ENCODE assay signal across 14 cellular contexts in the genomic region with DNA sequence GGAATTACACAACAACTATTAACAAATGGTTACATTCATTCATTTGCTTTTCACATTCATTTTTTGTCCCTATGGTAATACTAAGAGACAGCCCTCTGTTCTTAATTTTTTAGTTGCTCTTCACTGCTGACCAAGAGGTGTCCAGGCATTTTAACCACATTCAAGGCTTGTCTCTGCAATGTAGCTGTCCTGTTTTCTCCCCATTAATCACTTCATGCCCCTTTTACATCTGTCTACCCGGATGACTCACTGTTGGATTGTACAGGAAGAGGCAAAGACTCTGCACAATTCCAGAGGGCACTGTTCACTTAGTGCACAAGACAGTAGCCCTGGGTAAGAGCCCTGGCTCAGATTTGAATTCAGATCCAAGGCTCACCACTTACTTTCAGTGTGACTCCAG.
DNase-seq lines count a peak whose midpoint lies in the region; ATAC-seq and TF ChIP-seq lines count a peak whose summit lies in the region.
"Had no signal": no experiment of that assay in that cellular context is flagged by ENCODE, and none has a peak within 500 bp of the region (broad histone marks: within the 10 kb centered on the region; RNA-seq: fewer than 3 reads in every experiment).

No MANE protein-coding gene starts in this region.

- ATAC-seq in Right ventricle myocardium superior (ENCODE audit: poor library complexity), result peak; percentile 34
- ATAC-seq in heart right ventricle, result no peak
- ATAC-seq in SK-N-SH treated with all-trans-retinoic acid at 6 μM for 48 hours, result peak; percentile 89
- no peak for ATAC-seq in mucosa of descending colon

- intact Hi-C loops in Right ventricle myocardium superior (cut with DNase I), result no loop called here
- intact Hi-C loops in heart right ventricle (cut with DNase I), result no loop called here
- intact Hi-C loops in mucosa of descending colon (cut with DNase I, micrococcal nuclease), result no loop called here

- no peaks in the 10 kb centered on the region for H3K27me3 ChIP-seq in heart right ventricle

- H3K4me1 ChIP-seq in heart right ventricle (peaks cover 0 to 19% (median 8%) of the 10 kb centered on the region in 9 donors), mucosa of descending colon (ENCODE audit: low read depth) (no peaks in the 10 kb centered on the region)

- DNase-seq in Right ventricle myocardium superior, result no peak
- DNase-seq in heart right ventricle, result no peak
- DNase-seq in foreskin fibroblast, result peak; percentile 71 to 80
- peak; percentile 21 for DNase-seq in stromal cell of bone marrow (ENCODE audit: low read depth)
- DNase-seq in globus pallidus (ENCODE audit: low spot score), result no peak
- DNase-seq in Ammon's horn (ENCODE audit: low spot score), result no peak
- DNase-seq in mucosa of descending colon, result no peak
- DNase-seq: activated naive CD8-positive, alpha-beta T cell treated with anti-CD3 and anti-CD28 coated beads for 36 hours; H9; Karpas-422; left cardiac atrium; NCI-H2171; stimulated activated CD4-positive, alpha-beta T cell treated with anti-CD3 and anti-CD28 coated beads, Interleukin-4, amount 100 ng/mL, for 4 hours had no signal

- no peaks in the 10 kb centered on the region for H3K9me3 ChIP-seq in heart right ventricle
- no peaks in the 10 kb centered on the region for H3K9me3 ChIP-seq in mucosa of descending colon

- H3K36me3 ChIP-seq in heart right ventricle, result no peaks in the 10 kb centered on the region
- H3K36me3 ChIP-seq in mucosa of descending colon (ENCODE audit: low read depth), result no peaks in the 10 kb centered on the region

- 52 to 78% methylated on average over 1 of the region's 1 CpG for WGBS in heart right ventricle, 2 donors

- H3K4me3 ChIP-seq in heart right ventricle, result no peak overlapping the region
- H3K4me3 ChIP-seq in foreskin fibroblast (ENCODE audit: low read depth in 1 of 2, low read length in 2 of 2), result no peak overlapping the region
- H3K4me3 ChIP-seq in mucosa of descending colon, result no peak overlapping the region

- TF ChIP-seq CTCF in heart right ventricle (IDR thresholded peaks at IDR 0.05) (no peak), foreskin fibroblast (IDR thresholded peaks at IDR 0.05; ENCODE audit: low read depth, low read length) (no peak), mucosa of descending colon (IDR thresholded peaks at IDR 0.05) (no peak)

- no peak overlapping the region for H3K27ac ChIP-seq in heart right ventricle

TF ChIP-seq in SK-N-SH treated with all-trans-retinoic acid at 6 μM for 48 hours, 23 proteins besides CTCF, POLR2A, EP300 and RAD21:
- TF ChIP-seq ZFP3 (CRISPR knock-in tag; IDR thresholded peaks at IDR 0.05) (0 out of 2 replicates have a peak, but pooled peaks have one; percentile 53), ISL1 (CRISPR knock-in tag; IDR thresholded peaks at IDR 0.05) (no peak)

Comparison
In these comparisons a context has a peak if more than half of its experiments do, and no peak if none do; other contexts are left out.
1. ATAC-seq: peak in Right ventricle myocardium superior (single experiment) and SK-N-SH treated with all-trans-retinoic acid at 6 μM for 48 hours (single experiment); none in heart right ventricle (0 of 8) and mucosa of descending colon (single experiment).
2. DNase-seq: peak in foreskin fibroblast (2 of 2) and stromal cell of bone marrow (single experiment); none in Right ventricle myocardium superior (single experiment), heart right ventricle (0 of 2), globus pallidus (single experiment), Ammon's horn (single experiment) and mucosa of descending colon (0 of 3).